9 cellular contexts compared by ENCODE assay signal in the genomic region with DNA sequence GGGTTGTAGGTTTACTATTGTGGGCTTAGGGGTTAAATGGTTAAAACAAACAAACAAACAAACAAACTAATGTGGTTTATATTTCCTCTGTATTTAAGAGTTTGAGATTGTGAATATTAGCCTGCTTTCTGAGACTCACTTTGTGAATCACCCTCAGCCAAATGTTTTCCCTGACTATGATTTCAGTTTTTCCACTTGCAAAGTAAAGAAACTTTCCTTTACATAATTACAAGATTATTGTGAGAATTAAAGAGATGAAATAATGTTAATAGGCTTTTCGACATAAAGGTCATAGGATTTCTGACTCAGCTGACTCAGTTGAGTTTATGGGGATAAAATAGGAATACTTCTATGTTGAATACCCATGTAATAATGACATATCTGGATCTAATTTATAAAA. TPM values are rescaled to one million over a fixed set of nuclear protein-coding genes. Genes with fewer than 3 reads are reported as not detected.
DNase-seq lines count a peak whose midpoint lies in the region; ATAC-seq and TF ChIP-seq lines count a peak whose summit lies in the region.
"Had no signal": no experiment of that assay in that cellular context is flagged by ENCODE, and none has a peak within 500 bp of the region (broad histone marks: within the 10 kb centered on the region; RNA-seq: fewer than 3 reads in every experiment).

No MANE protein-coding gene starts in this region.

- intact Hi-C loops in heart left ventricle (cut with DNase I) = loop anchor here in 6 of 10 donors (5.0 to 10.0 kb wide), 5 partner anchors 50 to 220 kb away; no protein-coding TSS in a partner anchor
- intact Hi-C loops in left cardiac atrium (cut with DNase I) = loop anchor here in 1 of 2 donors (5.0 kb wide), 1 partner anchor 73 kb away; no protein-coding TSS in a partner anchor
- intact Hi-C loops in vagina (cut with DNase I) = no loop called here

- WGBS in heart left ventricle, 4 donors = 70 to 86% (median 83%) methylated on average over 1 of the region's 1 CpG
- 29% methylated on average over 1 of the region's 1 CpG; no CpG with 5 or more reads in 1 of the 2 experiments for WGBS in endodermal cell (ENCODE audit: insufficient coverage in 1 of 2, insufficient read length in 1 of 2), 2 experiments

- DNase-seq in heart left ventricle (no peak), left cardiac atrium (no peak), endodermal cell (no peak), vagina (ENCODE audit: extremely low spot score in 2 of 2) (no peak)
- DNase-seq in stimulated activated CD4-positive, alpha-beta T cell treated with anti-CD3 and anti-CD28 coated beads, Interleukin-4, amount 100 ng/mL, for 4 hours = no peak
- no peak for DNase-seq in activated naive CD4-positive, alpha-beta T cell treated with anti-CD3 and anti-CD28 coated beads, Interleukin-2, amount 50 U/mL, for 16 hours
- DNase-seq in stimulated activated CD4-positive, alpha-beta T cell treated with anti-CD3 and anti-CD28 coated beads, Interleukin-4, amount 100 ng/mL, for 24 hours = no peak

- H3K4me3 ChIP-seq in heart left ventricle (peak overlapping the region in 7 of 12 donors; percentile 70 to 82 (median 77)), endodermal cell (ENCODE audit: low read length) (peak overlapping the region; percentile 84), muscle layer of colon (ENCODE audit: low read depth in 1 of 2, low read length in 2 of 2) (peak overlapping the region in 1 of 2 donors; percentile 73), vagina (peak overlapping the region; percentile 65 to 77)

- peak overlapping the region; percentile 96 for H3K27ac Mint-ChIP-seq in endodermal cell
- H3K27ac Mint-ChIP-seq: activated naive CD8-positive, alpha-beta T cell had no signal

- H3K36me3 ChIP-seq in heart left ventricle (no peaks in the 10 kb centered on the region), endodermal cell (ENCODE audit: control insufficient read depth, insufficient read depth, low read length) (no peaks in the 10 kb centered on the region), muscle layer of colon (ENCODE audit: insufficient read depth, low read length) (no peaks in the 10 kb centered on the region), vagina (no peaks in the 10 kb centered on the region)

- no peaks in the 10 kb centered on the region for H3K9me3 ChIP-seq in heart left ventricle
- peaks cover 14% of the 10 kb centered on the region for H3K9me3 ChIP-seq in endodermal cell (ENCODE audit: control insufficient read depth, low read length)
- H3K9me3 ChIP-seq in muscle layer of colon (ENCODE audit: low read length) = no peaks in the 10 kb centered on the region
- no peaks in the 10 kb centered on the region for H3K9me3 ChIP-seq in vagina

- ATAC-seq in heart left ventricle = no peak
- ATAC-seq in left cardiac atrium = no peak

- peaks cover 54% of the 10 kb centered on the region for H3K27me3 Mint-ChIP-seq in endodermal cell (ENCODE audit: insufficient read depth)

- H3K4me1 ChIP-seq in heart left ventricle = peaks cover 0 to 24% (median 4%) of the 10 kb centered on the region in 12 donors
- H3K4me1 ChIP-seq in endodermal cell (ENCODE audit: control insufficient read depth, insufficient read depth, low read length) = no peaks in the 10 kb centered on the region
- H3K4me1 ChIP-seq in muscle layer of colon (ENCODE audit: insufficient read depth, low read length) = peaks cover 5% of the 10 kb centered on the region
- peaks cover 34% of the 10 kb centered on the region for H3K4me1 ChIP-seq in vagina

- H3K27me3 ChIP-seq in heart left ventricle = peaks cover 0 to 15% (median 0%) of the 10 kb centered on the region in 9 donors
- H3K27me3 ChIP-seq in endodermal cell (ENCODE audit: control insufficient read depth, insufficient read depth, low read length, poor library complexity, severe bottlenecking) = peaks cover 50% of the 10 kb centered on the region
- no peaks in the 10 kb centered on the region for H3K27me3 ChIP-seq in muscle layer of colon (ENCODE audit: control insufficient read depth in 1 of 2, insufficient read depth in 2 of 2, low read length in 2 of 2)
- H3K27me3 ChIP-seq in vagina = no peaks in the 10 kb centered on the region

- peak overlapping the region in 7 of 12 donors; percentile 24 to 92 (median 82) for H3K27ac ChIP-seq in heart left ventricle
- H3K27ac ChIP-seq in endodermal cell (ENCODE audit: low read depth, low read length) = peak overlapping the region; percentile 54
- peak overlapping the region; percentile 97 for H3K27ac ChIP-seq in muscle layer of colon (ENCODE audit: low read depth, low read length)
- peak overlapping the region; percentile 98 for H3K27ac ChIP-seq in vagina

- peaks cover 24% of the 10 kb centered on the region for H3K4me1 Mint-ChIP-seq in endodermal cell

- H3K4me3 Mint-ChIP-seq in endodermal cell = peak overlapping the region; percentile 84
- H3K4me3 Mint-ChIP-seq: activated naive CD8-positive, alpha-beta T cell had no signal

- H3K36me3 Mint-ChIP-seq in endodermal cell (ENCODE audit: low read depth) = no peaks in the 10 kb centered on the region
- H3K36me3 Mint-ChIP-seq: activated naive CD8-positive, alpha-beta T cell had no signal

- peaks cover 8% of the 10 kb centered on the region for H3K9me3 Mint-ChIP-seq in endodermal cell

- TF ChIP-seq POLR2A in heart left ventricle (IDR thresholded peaks at IDR 0.05) (no peak), vagina (IDR thresholded peaks at IDR 0.05) (no peak)

- H3K9ac ChIP-seq in endodermal cell (ENCODE audit: extremely low read depth, low read length, poor library complexity, severe bottlenecking) = no peak overlapping the region
- no peak overlapping the region for H3K9ac ChIP-seq in muscle layer of colon (ENCODE audit: low read length)

- TF ChIP-seq CTCF in heart left ventricle (IDR thresholded peaks at IDR 0.05) (no peak), endodermal cell (conservative IDR thresholded peaks at IDR 0.05) (no peak), vagina (IDR thresholded peaks at IDR 0.05) (no peak)

RNA-seq across cellular contexts. Expression of a gene that starts 2.9 kb away (rescaled TPM):
- total RNA-seq in heart left ventricle = 1 to 10 TPM; 2.7 to 8.3 (median 5.1) TPM
- polyA plus RNA-seq in heart left ventricle = 1 to 10 TPM; 1.1 to 2.9 TPM
- total RNA-seq in left cardiac atrium = 10 to 100 TPM; 10.8 to 17.4 TPM
- 10 to 100 TPM; 15.3 to 26.5 TPM for total RNA-seq in endodermal cell
- 67.5 TPM for polyA plus RNA-seq in endodermal cell (2013, experiment 1 of 2)
- polyA plus RNA-seq in endodermal cell (2013, experiment 2 of 2) = 65.5 TPM
- total RNA-seq in vagina = 57.2 TPM
